In the genomic region with DNA sequence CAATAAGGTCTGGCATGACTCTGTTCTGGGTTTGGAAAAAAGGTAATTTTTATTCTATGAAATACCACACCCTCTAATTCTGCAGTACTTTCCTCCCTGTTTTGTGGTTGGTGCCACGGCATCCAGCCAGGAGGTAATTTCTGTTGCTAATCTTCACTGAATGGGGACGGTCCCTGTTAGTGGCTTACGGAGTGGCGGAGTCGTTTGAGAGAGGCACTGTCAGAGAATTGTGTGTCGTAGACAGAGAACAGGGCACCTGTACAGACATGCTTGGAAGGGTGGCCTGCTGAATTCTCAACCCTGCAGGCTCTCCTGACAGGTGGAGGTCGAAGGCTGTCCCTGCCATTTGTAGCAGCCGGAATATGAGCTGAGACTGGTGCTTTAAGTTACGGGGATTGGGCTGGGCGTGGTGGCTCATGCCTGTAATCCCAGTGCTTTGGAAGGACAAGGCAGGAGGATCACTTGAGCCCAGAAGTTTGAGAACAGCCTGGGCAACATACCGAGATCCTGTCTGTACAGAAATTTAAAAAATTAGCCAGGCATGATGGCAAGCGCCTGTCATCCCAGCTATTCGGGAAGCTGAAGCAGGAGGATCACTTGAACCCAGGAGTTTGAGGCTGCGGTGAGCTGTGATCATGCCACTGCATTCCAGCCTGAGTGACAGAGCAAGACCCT, we compare ENCODE assay signal across 14 cellular contexts. TPM values are rescaled to one million over a fixed set of nuclear protein-coding genes. Genes with fewer than 3 reads are reported as not detected.
DNase-seq lines count a peak whose midpoint lies in the region; FAIRE-seq and TF ChIP-seq lines count a peak whose summit lies in the region.
"Had no signal": no experiment of that assay in that cellular context is flagged by ENCODE, and none has a peak within 500 bp of the region (broad histone marks: within the 10 kb centered on the region; RNA-seq: fewer than 3 reads in every experiment).

No MANE protein-coding gene starts in this region.

- no peak for TF ChIP-seq CTCF in RWPE1 (conservative IDR thresholded peaks at IDR 0.05; ENCODE audit: low read depth)
- TF ChIP-seq CTCF in keratinocyte (optimal IDR thresholded peaks at IDR 0.05 in 1 of 3, IDR thresholded peaks at IDR 0.05 in 1 of 3, conservative IDR thresholded peaks at IDR 0.05 in 1 of 3; ENCODE audit: extremely low read depth in 1 of 3, insufficient read depth in 2 of 3, low read length in 3 of 3) = no peak
- TF ChIP-seq CTCF in transverse colon (IDR thresholded peaks at IDR 0.05) = no peak
- TF ChIP-seq CTCF in MM.1S (IDR thresholded peaks at IDR 0.05; ENCODE audit: low read length) = no peak

- H2AFZ ChIP-seq in keratinocyte (ENCODE audit: control insufficient read depth, low read length) = no peak overlapping the region
- H2AFZ ChIP-seq in MM.1S (ENCODE audit: low read length) = no peak overlapping the region

- H3K4me3 ChIP-seq in keratinocyte (ENCODE audit: control insufficient read depth in 2 of 3, extremely low read depth in 1 of 3, insufficient read depth in 2 of 3, low read depth in 1 of 3, low read length in 3 of 3) (no peak overlapping the region), transverse colon (no peak overlapping the region), MM.1S (ENCODE audit: low read length) (no peak overlapping the region)

- H4K20me1 ChIP-seq in keratinocyte (ENCODE audit: control insufficient read depth, extremely low read depth, insufficient read depth, low read length) = no peaks in the 10 kb centered on the region
- H4K20me1 ChIP-seq in MM.1S (ENCODE audit: insufficient read depth, low read length) = no peaks in the 10 kb centered on the region

- H3K4me1 ChIP-seq in keratinocyte (ENCODE audit: control insufficient read depth, extremely low read depth, insufficient read depth, low read length) (peaks cover 8% of the 10 kb centered on the region), transverse colon (peaks cover 4 to 61% (median 24%) of the 10 kb centered on the region in 4 donors), MM.1S (ENCODE audit: low read length) (peaks cover 13% of the 10 kb centered on the region)

- H3K9me3 ChIP-seq in keratinocyte (ENCODE audit: control insufficient read depth, low read depth, low read length) (no peaks in the 10 kb centered on the region), transverse colon (no peaks in the 10 kb centered on the region), MM.1S (replicated peaks; ENCODE audit: insufficient read depth, low read length) (no peaks in the 10 kb centered on the region)

- H3K27ac Mint-ChIP-seq in activated naive CD8-positive, alpha-beta T cell = peak overlapping the region; percentile 22
- no peak overlapping the region for H3K27ac Mint-ChIP-seq in activated naive CD8-positive, alpha-beta T cell treated with anti-CD3 and anti-CD28 coated beads for 36 hours
- H3K27ac Mint-ChIP-seq: mesothelial cell of epicardium had no signal

- CTCF ChIA-PET in RWPE1 (lab: Yijun Ruan, JAX) = no interaction called here

- H3K4me2 ChIP-seq in keratinocyte (ENCODE audit: control insufficient read depth, extremely low read depth, insufficient read depth, low read depth, low read length) (peak overlapping the region; percentile 45), MM.1S (ENCODE audit: low read depth, low read length) (no peak overlapping the region)

- dilution Hi-C loops in keratinocyte (cut with MboI; ENCODE audit: extremely low pct_ligation_motif_present, low sequenced_read_pairs) = no loop called here

- H3K4me3 Mint-ChIP-seq in activated naive CD8-positive, alpha-beta T cell = no peak overlapping the region
- no peak overlapping the region for H3K4me3 Mint-ChIP-seq in activated naive CD8-positive, alpha-beta T cell treated with anti-CD3 and anti-CD28 coated beads for 36 hours
- H3K4me3 Mint-ChIP-seq: mesothelial cell of epicardium had no signal

- H3K27me3 Mint-ChIP-seq in activated naive CD8-positive, alpha-beta T cell = no peaks in the 10 kb centered on the region
- H3K27me3 Mint-ChIP-seq in activated naive CD8-positive, alpha-beta T cell treated with anti-CD3 and anti-CD28 coated beads for 36 hours = no peaks in the 10 kb centered on the region

- H3K27me3 ChIP-seq in keratinocyte (ENCODE audit: control insufficient read depth, extremely low read depth, insufficient read depth, low read length) (no peaks in the 10 kb centered on the region), transverse colon (no peaks in the 10 kb centered on the region), MM.1S (replicated peaks; ENCODE audit: insufficient read depth, low read length) (no peaks in the 10 kb centered on the region)

- DNase-seq in activated naive CD8-positive, alpha-beta T cell treated with anti-CD3 and anti-CD28 coated beads for 36 hours = no peak
- no peak for DNase-seq in RWPE1 (ENCODE audit: low spot score)
- DNase-seq in keratinocyte (ENCODE audit: low read depth, low spot score) = no peak
- DNase-seq in transverse colon = no peak
- no peak for DNase-seq in anterior cingulate cortex (lab: John Stamatoyannopoulos, UW)
- no peak for DNase-seq in MM.1S
- DNase-seq in DMS53 treated with DMSO at 0.1 percent for 48 hours (lab: John Stamatoyannopoulos, UW; ENCODE audit: unreplicated experiment) = no peak
- DNase-seq: activated CD4-positive, alpha-beta T cell treated with anti-CD3 and anti-CD28 coated beads for 1 hour; HCEC 1CT; NK-92 treated with Interleukin-12 subunit alpha and Interleukin-12 subunit beta, amount 100 ng/mL, for 24 hours; posterior cingulate gyrus; stimulated activated CD4-positive, alpha-beta T cell treated with anti-CD3 and anti-CD28 coated beads, Interleukin-1b, Interleukin-23, amount 100 ng/mL, for 48 hours had no signal

- no peak for TF ChIP-seq EP300 in transverse colon (IDR thresholded peaks at IDR 0.05; ENCODE audit: low read depth)

- peaks cover 28% of the 10 kb centered on the region for H3K4me1 Mint-ChIP-seq in activated naive CD8-positive, alpha-beta T cell (ENCODE audit: low read depth)
- H3K4me1 Mint-ChIP-seq in activated naive CD8-positive, alpha-beta T cell treated with anti-CD3 and anti-CD28 coated beads for 36 hours = peaks cover 23% of the 10 kb centered on the region

- H3F3A ChIP-seq in MM.1S (ENCODE audit: insufficient read depth, low read length) = no peaks in the 10 kb centered on the region

- FAIRE-seq in keratinocyte (lab: Jason Lieb, UNC) = no peak

- H3K27ac ChIP-seq in RWPE1 = peak overlapping the region; percentile 76
- no peak overlapping the region for H3K27ac ChIP-seq in keratinocyte (ENCODE audit: control insufficient read depth, insufficient read depth, low read length)
- H3K27ac ChIP-seq in transverse colon = peak overlapping the region; percentile 67 to 83 (median 72)
- H3K27ac ChIP-seq in MM.1S (ENCODE audit: low read length) = no peak overlapping the region

- TF ChIP-seq POLR2A in transverse colon (IDR thresholded peaks at IDR 0.05) = no peak

- H3K79me2 ChIP-seq in keratinocyte (ENCODE audit: control insufficient read depth, insufficient read depth, low read length) (peaks cover 3% of the 10 kb centered on the region), MM.1S (ENCODE audit: low read length) (peaks cover 13% of the 10 kb centered on the region; the same call in 1 of the 2 replicates)

- 59 to 83% methylated on average over 6 to 14 of the region's 14 CpGs for WGBS in transverse colon (ENCODE audit: low coverage in 1 of 2), 2 donors

- POLR2A ChIA-PET in RWPE1 (lab: Yijun Ruan, JAX; ENCODE audit: low non-redundant PET) = no interaction called here

- H3K9me3 Mint-ChIP-seq in activated naive CD8-positive, alpha-beta T cell (ENCODE audit: low read depth) = no peaks in the 10 kb centered on the region
- H3K9me3 Mint-ChIP-seq in activated naive CD8-positive, alpha-beta T cell treated with anti-CD3 and anti-CD28 coated beads for 36 hours = peaks cover 3% of the 10 kb centered on the region
- H3K9me3 Mint-ChIP-seq: mesothelial cell of epicardium had no signal

- in situ Hi-C loops in transverse colon (cut with MboI; ENCODE audit: low pct_ligation_motif_present in 1 of 4, low pct_unique_long_range_greater_than_20kb in 1 of 4, low sequenced_read_pairs in 3 of 4) = no loop called here

- no peaks in the 10 kb centered on the region for H3K9me2 ChIP-seq in MM.1S (replicated peaks; ENCODE audit: insufficient read depth, low read length)

- no peaks in the 10 kb centered on the region for H3K9me1 ChIP-seq in keratinocyte (ENCODE audit: control insufficient read depth, extremely low read depth, insufficient read depth, low read length)

- intact Hi-C loops in transverse colon (cut with DNase I; ENCODE audit: low total_unique reads) = no loop called here

- H3K9ac ChIP-seq in keratinocyte (ENCODE audit: control insufficient read depth, extremely low read depth, insufficient read depth, low read length) (no peak overlapping the region), MM.1S (ENCODE audit: low read length) (no peak overlapping the region)

- peaks cover 3% of the 10 kb centered on the region for H3K36me3 Mint-ChIP-seq in activated naive CD8-positive, alpha-beta T cell
- peaks cover 21% of the 10 kb centered on the region for H3K36me3 Mint-ChIP-seq in activated naive CD8-positive, alpha-beta T cell treated with anti-CD3 and anti-CD28 coated beads for 36 hours

- H3K36me3 ChIP-seq in keratinocyte (ENCODE audit: control insufficient read depth in 2 of 2, extremely low read depth in 1 of 2, insufficient read depth in 2 of 2, low read length in 2 of 2) (peaks cover 0 to 4% of the 10 kb centered on the region in 2 experiments), transverse colon (no peaks in the 10 kb centered on the region), MM.1S (replicated peaks; ENCODE audit: insufficient read depth, low read length) (no peaks in the 10 kb centered on the region)

RNA-seq across cellular contexts. Expression of gene EEF2K, which starts 33.2 kb away (rescaled TPM):
- 10 to 100 TPM; 28.9 to 32.5 TPM for total RNA-seq in activated naive CD8-positive, alpha-beta T cell treated with anti-CD3 and anti-CD28 coated beads for 36 hours
- polyA plus RNA-seq in keratinocyte = 6.5 to 13.0 TPM (median 7.3 TPM) in 3 replicates
- 1.6 TPM for polyA plus RNA-seq in keratinocyte (2011; ENCODE audit: low read depth)
- polyA plus RNA-seq in keratinocyte (2011; cell fraction: cytosol; rRNA removed) = 4.3 and 5.6 TPM in 2 replicates
- polyA plus RNA-seq in keratinocyte (2011; cell fraction: nucleus; rRNA removed) = 23.8 and 32.8 TPM in 2 replicates
- 2.5 and 10.5 TPM in 2 replicates for polyA plus RNA-seq in keratinocyte (2012; ENCODE audit: low replicate concordance)
- 27.6 to 53.1 TPM (median 28.7 TPM) in 3 replicates for polyA minus RNA-seq in keratinocyte
- 17.3 TPM for polyA minus RNA-seq in keratinocyte (2011; cell fraction: cytosol; rRNA and poly(A)+ RNA removed)
- polyA minus RNA-seq in keratinocyte (2011; cell fraction: nucleus; rRNA and poly(A)+ RNA removed) = 9.8 and 17.9 TPM in 2 replicates
- 100 to 1,000 TPM in 1 of 4 donors, 10 to 100 TPM in 3; 22.2 to 223 (median 50.1) TPM for total RNA-seq in transverse colon

RNA-seq across cellular contexts. Expression of gene POLR3E, which starts 57.9 kb away (rescaled TPM):
- 10 to 100 TPM; 94.3 to 95.8 TPM for total RNA-seq in activated naive CD8-positive, alpha-beta T cell treated with anti-CD3 and anti-CD28 coated beads for 36 hours
- polyA plus RNA-seq in keratinocyte = 38.0 to 83.3 TPM (median 74.0 TPM) in 3 replicates
- 60.0 TPM for polyA plus RNA-seq in keratinocyte (2011; ENCODE audit: low read depth)
- polyA plus RNA-seq in keratinocyte (2011; cell fraction: cytosol; rRNA removed) = 48.0 and 56.3 TPM in 2 replicates
- polyA plus RNA-seq in keratinocyte (2011; cell fraction: nucleus; rRNA removed) = 74.8 and 87.1 TPM in 2 replicates
- polyA plus RNA-seq in keratinocyte (2012; ENCODE audit: low replicate concordance) = 30.5 and 39.1 TPM in 2 replicates
- polyA minus RNA-seq in keratinocyte = 184 to 243 TPM (median 200 TPM) in 3 replicates
- polyA minus RNA-seq in keratinocyte (2011; cell fraction: cytosol; rRNA and poly(A)+ RNA removed) = 57.2 TPM
- 60.6 and 72.9 TPM in 2 replicates for polyA minus RNA-seq in keratinocyte (2011; cell fraction: nucleus; rRNA and poly(A)+ RNA removed)
- total RNA-seq in transverse colon = 100 to 1,000 TPM in 1 of 4 donors, 10 to 100 TPM in 3; 23.2 to 107 (median 46.0) TPM

Comparison
In these comparisons a context has a peak if more than half of its experiments do, and no peak if none do; other contexts are left out.
1. H3K27ac ChIP-seq: peak in RWPE1 (single experiment) and transverse colon (4 of 4); none in keratinocyte (single experiment) and MM.1S (single experiment).